In genomic region chr6:106629103-106629858, GRCh38 we compare ENCODE assay signal across 8 cellular contexts. TPM values are rescaled to one million over a fixed set of nuclear protein-coding genes. Genes with fewer than 3 reads are reported as not detected.
DNase-seq lines count a peak whose midpoint lies in the region; ATAC-seq, FAIRE-seq and TF ChIP-seq lines count a peak whose summit lies in the region.

Gene QRSL1 (plus strand): TSS chr6:106629578. CDS start chr6:106629682, 104 bp downstream.
Gene RTN4IP1 (minus strand): TSS chr6:106629498. CDS start chr6:106629021, 477 bp downstream.

- FAIRE-seq in GM19239 (lab: Jason Lieb, UNC), result peak; percentile 96

- intact Hi-C loops in colonic mucosa (cut with DNase I), result no loop called here

- CTCF ChIA-PET in BJ (lab: Yijun Ruan, JAX), result no interaction called here

- H3K4me3 ChIP-seq in BJ (ENCODE audit: low read depth, low read length), result peak within 1 kb of the TSS; percentile 65
- H3K4me3 ChIP-seq in colonic mucosa, result peak within 1 kb of the TSS; percentile 92

- TF ChIP-seq CTCF in BJ (IDR thresholded peaks at IDR 0.05; ENCODE audit: insufficient read depth, low read depth, low read length), result no peak
- no peak for TF ChIP-seq CTCF in colonic mucosa (IDR thresholded peaks at IDR 0.05)

- DNase-seq in BJ (ENCODE audit: low read depth) (peak; percentile 63), GM19239 (ENCODE audit: insufficient read length, low spot score) (peak; percentile 48), NCI-H524 treated with DMSO at 0.1 percent for 48 hours (lab: John Stamatoyannopoulos, UW) (peak; percentile 72), colonic mucosa (peak; percentile 91)
- peak; percentile 88 for DNase-seq in activated CD4-positive, alpha-beta T cell treated with anti-CD3 and anti-CD28 coated beads for 48 hours
- DNase-seq in stimulated activated CD4-positive, alpha-beta T cell treated with anti-CD3 and anti-CD28 coated beads, Interleukin-1b, Interleukin-23, amount 100 ng/mL, for 4 hours (ENCODE audit: low read depth in 2 of 2), result peak; percentile 64 to 76

- H3K9me3 ChIP-seq in colonic mucosa, result no peaks in the 10 kb centered on the region

- peak within 1 kb of the TSS; percentile 68 for H3K27ac ChIP-seq in colonic mucosa
- peak within 1 kb of the TSS; percentile 78 for H3K27ac ChIP-seq in layer of hippocampus (ENCODE audit: low read depth, low read length)

- peak; percentile 79 for ATAC-seq in HG03442 (IDR thresholded peaks at IDR 0.05; ENCODE audit: unreplicated experiment)

- peak within 1 kb of the TSS; percentile 75 to 77 for H3K9ac ChIP-seq in colonic mucosa (ENCODE audit: low read depth in 2 of 2, low read length in 2 of 2)

- H3K27me3 ChIP-seq in BJ (ENCODE audit: control insufficient read depth, insufficient read depth, low read length), result no peaks in the 10 kb centered on the region
- no peaks in the 10 kb centered on the region for H3K27me3 ChIP-seq in colonic mucosa
- no peaks in the 10 kb centered on the region for H3K27me3 ChIP-seq in layer of hippocampus (ENCODE audit: control insufficient read depth, insufficient read depth, low read length)

- POLR2A ChIA-PET in BJ (lab: Charles Lee), result no interaction called here

- H3K36me3 ChIP-seq in BJ (ENCODE audit: control insufficient read depth, insufficient read depth, low read length) (no peaks in the 10 kb centered on the region), colonic mucosa (no peaks in the 10 kb centered on the region)

- peaks cover 4% of the 10 kb centered on the region for H3K4me1 ChIP-seq in colonic mucosa

RNA-seq across cellular contexts. Expression of gene QRSL1, which starts in this region (rescaled TPM):
- 7.5 and 10.4 TPM in 2 replicates for polyA plus RNA-seq in BJ (2011; rRNA removed)
- 4.5 and 6.6 TPM in 2 replicates for polyA minus RNA-seq in BJ (2011; rRNA and poly(A)+ RNA removed)
- 10 to 100 TPM; 16.0 to 21.1 TPM for total RNA-seq in colonic mucosa

RNA-seq across cellular contexts. Expression of gene RTN4IP1, which starts in this region (rescaled TPM):
- 3.1 and 4.9 TPM in 2 replicates for polyA plus RNA-seq in BJ (2011; rRNA removed)
- 2.4 and 4.1 TPM in 2 replicates for polyA minus RNA-seq in BJ (2011; rRNA and poly(A)+ RNA removed)
- 10 to 100 TPM; 12.2 to 18.5 TPM for total RNA-seq in colonic mucosa

Comparison
In these comparisons a context has a peak if more than half of its experiments do, and no peak if none do; other contexts are left out.
1. Peak in every context shown above with its lines: DNase-seq, ATAC-seq, H3K4me3 ChIP-seq and H3K27ac ChIP-seq.